21 cellular contexts compared by ENCODE assay signal in genomic region chr9:15461601-15462000, GRCh38.
"Had no signal": no experiment of that assay in that cellular context is flagged by ENCODE, and none has a peak within 500 bp of the region (broad histone marks: within the 10 kb centered on the region; RNA-seq: fewer than 3 reads in every experiment).

No MANE protein-coding gene starts in this region.

- DNase-seq: colonic mucosa; effector CD4-positive, alpha-beta T cell; endodermal cell; erythroblast; foreskin keratinocyte; immature natural killer cell; left cardiac atrium; mammary epithelial cell; naive thymus-derived CD4-positive, alpha-beta T cell; nephron progenitor cell; psoas muscle; retina; sigmoid colon; stimulated activated CD4-positive, alpha-beta T cell treated with anti-CD3 and anti-CD28 coated beads, Interleukin-2, amount 100 ng/mL, for 24 hours; stimulated activated CD4-positive, alpha-beta T cell treated with anti-CD3 and anti-CD28 coated beads, Interleukin-4, amount 100 ng/mL, for 4 hours; stimulated activated naive CD4-positive, alpha-beta T cell; stomach; substantia nigra; trophoblast cell had no signal

- H3K27me3 ChIP-seq: colonic mucosa, foreskin keratinocyte, sigmoid colon, stomach had no signal

- H3K27ac Mint-ChIP-seq: endodermal cell, nephron progenitor cell had no signal

- H3K27ac ChIP-seq: colonic mucosa, foreskin keratinocyte, parathyroid adenoma, psoas muscle, sigmoid colon, skin epidermis, stomach had no signal

- H3K4me1 ChIP-seq: colonic mucosa, foreskin keratinocyte, parathyroid adenoma, psoas muscle had no signal

- H3K4me1 Mint-ChIP-seq: endodermal cell, immature natural killer cell, nephron progenitor cell had no signal

- H3K4me3 ChIP-seq: colonic mucosa, psoas muscle, sigmoid colon, skin epidermis, stomach had no signal

- ATAC-seq: foreskin keratinocyte; left cardiac atrium; naive thymus-derived CD4-positive, alpha-beta T cell; psoas muscle had no signal

- H3K9me3 ChIP-seq: colonic mucosa, psoas muscle, sigmoid colon, stomach had no signal

- H3K4me3 Mint-ChIP-seq: endodermal cell; immature natural killer cell; naive thymus-derived CD4-positive, alpha-beta T cell; nephron progenitor cell had no signal

- H3K27me3 Mint-ChIP-seq: naive thymus-derived CD4-positive, alpha-beta T cell had no signal

- H3K9me3 Mint-ChIP-seq: endodermal cell; immature natural killer cell; naive thymus-derived CD4-positive, alpha-beta T cell; nephron progenitor cell had no signal
